ENCODE assay signal across 22 cellular contexts in the genomic region with DNA sequence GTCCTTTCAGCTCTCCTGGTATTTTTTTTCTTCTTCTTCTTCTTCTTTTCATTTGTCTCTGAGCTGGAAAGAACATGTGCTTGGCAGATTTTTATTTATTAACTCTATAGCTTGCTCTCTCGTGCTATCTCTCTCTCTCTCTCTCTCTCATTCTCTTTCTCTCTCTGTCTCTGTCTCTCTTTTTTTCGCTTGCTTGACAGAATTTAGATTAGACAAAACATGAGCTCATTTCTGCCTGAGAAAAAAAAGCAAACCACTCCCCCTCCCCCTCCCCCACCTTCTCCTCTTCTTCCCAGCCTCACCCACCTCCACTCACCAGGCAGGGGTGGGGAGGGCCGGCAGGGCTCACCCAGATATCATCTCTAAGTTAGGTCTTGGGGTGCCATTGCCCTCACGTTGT.
DNase-seq lines count a peak whose midpoint lies in the region; ATAC-seq, FAIRE-seq and TF ChIP-seq lines count a peak whose summit lies in the region.
"Had no signal": no experiment of that assay in that cellular context is flagged by ENCODE, and none has a peak within 500 bp of the region (broad histone marks: within the 10 kb centered on the region; RNA-seq: fewer than 3 reads in every experiment).

No MANE protein-coding gene starts in this region.

- no peak overlapping the region for H3K27ac ChIP-seq in IMR-90 (ENCODE audit: insufficient read depth, low read length)
- no peak overlapping the region for H3K27ac ChIP-seq in K562 (ENCODE audit: extremely low read depth, low read depth, low read length)
- peak overlapping the region; percentile 6 for H3K27ac ChIP-seq in trophoblast cell (ENCODE audit: low read depth, low read length)
- H3K27ac ChIP-seq: GM23248 had no signal

- H2AK5ac ChIP-seq in IMR-90 (ENCODE audit: low read depth, low read length): no peak overlapping the region
- H2AK5ac ChIP-seq in trophoblast cell (ENCODE audit: low read length): no peak overlapping the region

- POLR2A ChIA-PET in IMR-90 (lab: Charles Lee; ENCODE audit: unreplicated experiment) (interaction anchor here (0.7 kb wide), 1 partner anchor 113 kb away, joined by 5 read pairs; no protein-coding TSS in a partner anchor), K562 (lab: Yijun Ruan, JAX) (interaction anchor here (0.6 kb wide), 1 partner anchor 992 kb away, joined by 3 read pairs; no protein-coding TSS in a partner anchor)

- no peak overlapping the region for H4K8ac ChIP-seq in IMR-90 (ENCODE audit: low read depth in 2 of 2, low read length in 2 of 2)
- H4K8ac ChIP-seq in trophoblast cell (ENCODE audit: low read depth, low read length): no peak overlapping the region

- TF ChIP-seq POLR2A in IMR-90 (IDR thresholded peaks at IDR 0.05; ENCODE audit: low read depth, low read length) (no peak), K562 (conservative IDR thresholded peaks at IDR 0.05) (no peak)

- H3K9ac ChIP-seq in IMR-90 (ENCODE audit: low read depth, low read length) (no peak overlapping the region), K562 (ENCODE audit: insufficient read depth in 1 of 2, low read depth in 2 of 2, low read length in 2 of 2) (no peak overlapping the region), trophoblast cell (ENCODE audit: low read length) (no peak overlapping the region)
- H3K9ac ChIP-seq: GM23248 had no signal

- H3K9me3 ChIP-seq in IMR-90 (ENCODE audit: control insufficient read depth, insufficient read depth, low read length) (no peaks in the 10 kb centered on the region), K562 (replicated peaks; ENCODE audit: control insufficient read depth, insufficient read depth, low read depth, low read length) (no peaks in the 10 kb centered on the region), trophoblast cell (ENCODE audit: insufficient read depth, low read depth, low read length) (no peaks in the 10 kb centered on the region)

- H3K4me3 Mint-ChIP-seq in nephron: peak overlapping the region; percentile 29 to 66 (median 52)

- CTCF ChIA-PET in IMR-90 (lab: Yijun Ruan, JAX) (no interaction called here), K562 (lab: Yijun Ruan, JAX; ENCODE audit: low intra/inter-chr PET ratio) (no interaction called here)

- no peaks in the 10 kb centered on the region for H3K36me3 Mint-ChIP-seq in nephron (ENCODE audit: low read depth)

- H2AFZ ChIP-seq in IMR-90 (replicated peaks; ENCODE audit: low read length, poor library complexity): no peak overlapping the region
- no peak overlapping the region for H2AFZ ChIP-seq in K562 (ENCODE audit: low read depth, low read length)
- no peak overlapping the region for H2AFZ ChIP-seq in trophoblast cell (ENCODE audit: insufficient read depth, low read length, poor library complexity)
- H2AFZ ChIP-seq: GM23248 had no signal

- H3K9me1 ChIP-seq in IMR-90 (ENCODE audit: insufficient read depth, low read length): 0 out of 2 replicates have a peak, but pooled peaks cover 3% of the 10 kb centered on the region
- H3K9me1 ChIP-seq in K562 (ENCODE audit: control insufficient read depth, insufficient read depth, low read length): no peaks in the 10 kb centered on the region

- intact Hi-C loops in IMR-90 (cut with micrococcal nuclease): loop anchor here (10.0 kb wide), 1 partner anchor 201 kb away; no protein-coding TSS in a partner anchor
- intact Hi-C loops in K562 (cut with micrococcal nuclease): no loop called here

- no peak overlapping the region for H3K18ac ChIP-seq in IMR-90 (ENCODE audit: low read depth, low read length)
- H3K18ac ChIP-seq in trophoblast cell (ENCODE audit: low read length): no peak overlapping the region

- H2BK5ac ChIP-seq in IMR-90 (ENCODE audit: low read depth, low read length, poor library complexity, severe bottlenecking): no peak overlapping the region
- H2BK5ac ChIP-seq in trophoblast cell (ENCODE audit: low read depth, low read length, poor library complexity): no peak overlapping the region

- H3K36me3 ChIP-seq in IMR-90 (ENCODE audit: control insufficient read depth, insufficient read depth, low read length) (no peaks in the 10 kb centered on the region), K562 (ENCODE audit: control insufficient read depth, insufficient read depth, low read length) (no peaks in the 10 kb centered on the region), trophoblast cell (ENCODE audit: control insufficient read depth in 1 of 2, insufficient read depth in 2 of 2, low read length in 2 of 2) (no peaks in the 10 kb centered on the region)

- H4K20me1 ChIP-seq in IMR-90 (ENCODE audit: insufficient read depth, low read length): no peaks in the 10 kb centered on the region; the same call in none of the 2 replicates
- H4K20me1 ChIP-seq in K562 (replicated peaks; ENCODE audit: control insufficient read depth, insufficient read depth, low read length): no peaks in the 10 kb centered on the region

- H3K14ac ChIP-seq in IMR-90 (replicated peaks; ENCODE audit: low read depth, low read length): no peak overlapping the region
- no peak overlapping the region for H3K14ac ChIP-seq in trophoblast cell (ENCODE audit: low read length)

- no peaks in the 10 kb centered on the region for H3K27me3 Mint-ChIP-seq in nephron (ENCODE audit: low read depth)

- H4K5ac ChIP-seq in IMR-90 (ENCODE audit: low read depth, low read length): no peak overlapping the region

- H3K27me3 ChIP-seq in IMR-90 (ENCODE audit: control insufficient read depth, insufficient read depth, low read length): peaks cover 27% of the 10 kb centered on the region
- H3K27me3 ChIP-seq in K562 (ENCODE audit: control insufficient read depth in 2 of 2, insufficient read depth in 2 of 2, low read length in 2 of 2): no peaks in the 10 kb centered on the region; a peak in 2 of 5 replicates
- no peaks in the 10 kb centered on the region for H3K27me3 ChIP-seq in trophoblast cell (ENCODE audit: insufficient read depth, low read length)

- TF ChIP-seq RAD21 in IMR-90 (IDR thresholded peaks at IDR 0.05; ENCODE audit: low read length): no peak
- no peak for TF ChIP-seq RAD21 in K562 (CRISPR knock-in tag; conservative IDR thresholded peaks at IDR 0.05 in 1 of 2, IDR thresholded peaks at IDR 0.05 in 1 of 2)

- H3K27ac Mint-ChIP-seq in nephron: peak overlapping the region; percentile 96 to 100 (median 98)

- H4K91ac ChIP-seq in IMR-90 (ENCODE audit: insufficient read depth, low read depth, low read length): no peak overlapping the region
- H4K91ac ChIP-seq in trophoblast cell (ENCODE audit: low read depth, low read length): peak overlapping the region; percentile 33

- H2BK20ac ChIP-seq in IMR-90 (ENCODE audit: low read depth, low read length): no peak overlapping the region

- H3K79me1 ChIP-seq in IMR-90 (ENCODE audit: low read depth in 1 of 2, low read length in 2 of 2): no peaks in the 10 kb centered on the region
- H3K79me1 ChIP-seq in trophoblast cell (ENCODE audit: low read length): peaks cover 6% of the 10 kb centered on the region

- no peak overlapping the region for H3K56ac ChIP-seq in IMR-90 (ENCODE audit: extremely low read depth, insufficient read depth, low read length)

- no peak for TF ChIP-seq CTCF in IMR-90 (conservative IDR thresholded peaks at IDR 0.05; ENCODE audit: low read depth, low read length)
- TF ChIP-seq CTCF in K562 (IDR thresholded peaks at IDR 0.05 in 2 of 3, conservative IDR thresholded peaks at IDR 0.05 in 1 of 3; ENCODE audit: insufficient read depth in 2 of 3, low read depth in 1 of 3, low read length in 3 of 3): no peak
- no peak for TF ChIP-seq CTCF in nephron (IDR thresholded peaks at IDR 0.05; ENCODE audit: unreplicated experiment in 3 of 3)

- H3K4me1 ChIP-seq in IMR-90 (ENCODE audit: control insufficient read depth, insufficient read depth, low read length) (peaks cover 7% of the 10 kb centered on the region; the same call in 1 of the 2 replicates), K562 (replicated peaks in 1 of 2; ENCODE audit: control insufficient read depth in 2 of 2, insufficient read depth in 2 of 2, low read length in 2 of 2) (peaks cover 0 to 13% of the 10 kb centered on the region in 2 experiments; a peak in 3 of 5 replicates), trophoblast cell (ENCODE audit: control insufficient read depth in 1 of 2, insufficient read depth in 2 of 2, low read length in 2 of 2) (peaks cover 32 to 37% of the 10 kb centered on the region in 2 experiments)

- WGBS in IMR-90 (ENCODE audit: extremely low coverage in 2 of 2, insufficient read length in 1 of 2), 2 experiments: no CpG with 5 or more reads among the region's 4 CpGs
- 0% methylated on average over 1 of the region's 4 CpGs for WGBS in K562 (ENCODE audit: insufficient coverage, low coverage, missing lambda C conversion rate)
- WGBS in trophoblast cell (ENCODE audit: extremely low coverage, insufficient coverage, insufficient read length): no CpG with 5 or more reads among the region's 4 CpGs

- ATAC-seq in IMR-90 (ENCODE audit: low read depth) (no peak), K562 (no peak), HG02884 (IDR thresholded peaks at IDR 0.05; ENCODE audit: unreplicated experiment) (no peak), esophagus mucosa (no peak)
- ATAC-seq: HepG2, Panc1 had no signal

- H2BK12ac ChIP-seq in trophoblast cell (ENCODE audit: low read length): no peak overlapping the region

- H3K79me2 ChIP-seq in K562 (ENCODE audit: control insufficient read depth, insufficient read depth, low read length) (no peaks in the 10 kb centered on the region), trophoblast cell (ENCODE audit: control insufficient read depth, insufficient read depth, low read length, poor library complexity) (no peaks in the 10 kb centered on the region)

- H3K4me3 ChIP-seq in IMR-90 (ENCODE audit: insufficient read depth, low read depth, low read length) (no peak overlapping the region), K562 (no peak overlapping the region), trophoblast cell (ENCODE audit: low read depth, low read length) (no peak overlapping the region)
- H3K4me3 ChIP-seq: GM23248 had no signal

- H3K23ac ChIP-seq in IMR-90 (ENCODE audit: low read depth, low read length) (no peak overlapping the region), trophoblast cell (ENCODE audit: low read length) (no peak overlapping the region)

- peaks cover 78% of the 10 kb centered on the region for H3K4me1 Mint-ChIP-seq in nephron

- no peak overlapping the region for H2AK9ac ChIP-seq in IMR-90 (replicated peaks; ENCODE audit: low read depth, low read length, poor library complexity)

- no peak overlapping the region for H2BK120ac ChIP-seq in IMR-90 (ENCODE audit: low read depth, low read length)
- H2BK120ac ChIP-seq in trophoblast cell (ENCODE audit: insufficient read depth, low read length, poor library complexity): no peak overlapping the region

- H4K12ac ChIP-seq in trophoblast cell (ENCODE audit: low read depth, low read length): no peak overlapping the region

- BruUV-seq in IMR-90 (replicated peaks; lab: Mats Ljungman, UMichigan) (no TSS peak), K562 (replicated peaks; lab: Mats Ljungman, UMichigan) (no TSS peak)

- in situ Hi-C loops in IMR-90 (cut with MboI; ENCODE audit: low sequenced_read_pairs): no loop called here
- in situ Hi-C loops in K562 (cut with MboI): loop anchor here (10.0 kb wide), 1 partner anchor 131 kb away; no protein-coding TSS in a partner anchor

- no peak overlapping the region for H2BK15ac ChIP-seq in IMR-90 (ENCODE audit: low read depth, low read length)

- H3K9me3 Mint-ChIP-seq in nephron: peaks cover 5% of the 10 kb centered on the region

- dilution Hi-C loops in IMR-90 (cut with HindIII; ENCODE audit: low sequenced_read_pairs, unreplicated experiment): no loop called here

- FAIRE-seq in K562 (lab: Jason Lieb, UNC): no peak
- FAIRE-seq: GM19239, HepG2 had no signal

- H3K4ac ChIP-seq in IMR-90 (ENCODE audit: low read depth, low read length): no peak overlapping the region
- no peak overlapping the region for H3K4ac ChIP-seq in trophoblast cell (ENCODE audit: low read depth, low read length)

- no peak for TF ChIP-seq EP300 in K562 (IDR thresholded peaks at IDR 0.05; ENCODE audit: low read length)

- DNase-seq in IMR-90 (no peak), K562 (ENCODE audit: extremely low read depth in 1 of 4, low spot score in 3 of 4) (peak in 2 of 4 experiments; percentile 7 to 20), trophoblast cell (no peak)
- no peak for DNase-seq in activated naive CD4-positive, alpha-beta T cell treated with anti-CD3 and anti-CD28 coated beads, Interleukin-2, amount 50 U/mL, for 16 hours
- DNase-seq: DMS153, DND-41, GM23248, H7, MV-4-11, NCI-H1105, NCI-H1436 treated with DMSO at 0.1 percent for 48 hours, NCI-H187 treated with DMSO at 0.1 percent for 48 hours, NCI-H2107, NCI-H446, NCI-H524 treated with DMSO at 0.1 percent for 48 hours, SHP77 treated with DMSO at 0.1 percent for 48 hours had no signal

- H3K4me2 ChIP-seq in IMR-90 (ENCODE audit: low read depth, low read length) (no peak overlapping the region), K562 (ENCODE audit: insufficient read depth, low read length) (no peak overlapping the region), trophoblast cell (ENCODE audit: low read length) (no peak overlapping the region)
